ENCODE assay signal across 20 cellular contexts in genomic region chr15:75037685-75038084, GRCh38. TPM values are rescaled to one million over a fixed set of nuclear protein-coding genes. Genes with fewer than 3 reads are reported as not detected.
DNase-seq lines count a peak whose midpoint lies in the region; ATAC-seq and TF ChIP-seq lines count a peak whose summit lies in the region.
"Had no signal": no experiment of that assay in that cellular context is flagged by ENCODE, and none has a peak within 500 bp of the region (broad histone marks: within the 10 kb centered on the region; RNA-seq: fewer than 3 reads in every experiment).

No MANE protein-coding gene starts in this region.

- no peaks in the 10 kb centered on the region for H3K27me3 Mint-ChIP-seq in activated T-cell treated with anti-CD3 and anti-CD28 coated beads, Interleukin-2, amount 50 U/mL, for 24 hours
- no peaks in the 10 kb centered on the region for H3K27me3 Mint-ChIP-seq in T-helper 17 cell
- H3K27me3 Mint-ChIP-seq in type B pancreatic cell: no peaks in the 10 kb centered on the region

- no TSS peak for BruUV-seq in A673 (replicated peaks; lab: Mats Ljungman, UMichigan)

- no peak overlapping the region for H3K27ac ChIP-seq in A673 (ENCODE audit: low read depth, low read length, poor library complexity, severe bottlenecking)
- H3K27ac ChIP-seq: heart left ventricle, ovary had no signal

- POLR2A ChIA-PET in A673 (lab: Charles Lee; ENCODE audit: low non-redundant PET): no interaction called here

- H3K4me1 Mint-ChIP-seq in activated T-cell treated with anti-CD3 and anti-CD28 coated beads, Interleukin-2, amount 50 U/mL, for 24 hours (ENCODE audit: low read depth): peaks cover 29% of the 10 kb centered on the region
- H3K4me1 Mint-ChIP-seq in T-helper 17 cell (peaks cover 27% of the 10 kb centered on the region), type B pancreatic cell (ENCODE audit: unreplicated experiment) (peaks cover 41% of the 10 kb centered on the region)

- no peak overlapping the region for H3K4me3 ChIP-seq in A673 (ENCODE audit: low read depth, low read length, poor library complexity, severe bottlenecking)
- H3K4me3 ChIP-seq: HAP-1, heart left ventricle, ovary, skin epidermis had no signal

- H3K27me3 ChIP-seq in A673 (replicated peaks; ENCODE audit: insufficient read depth, low read depth, low read length, poor library complexity): no peaks in the 10 kb centered on the region
- H3K27me3 ChIP-seq: heart left ventricle, ovary had no signal

- no peaks in the 10 kb centered on the region for H3K9me3 Mint-ChIP-seq in activated T-cell treated with anti-CD3 and anti-CD28 coated beads, Interleukin-2, amount 50 U/mL, for 24 hours
- H3K9me3 Mint-ChIP-seq in type B pancreatic cell: peaks cover 5% of the 10 kb centered on the region

- no peak for TF ChIP-seq CTCF in type B pancreatic cell (conservative IDR thresholded peaks at IDR 0.05)
- no peak for TF ChIP-seq CTCF in A673 (conservative IDR thresholded peaks at IDR 0.05; ENCODE audit: low read depth, low read length)

- peak overlapping the region; percentile 56 for H3K27ac Mint-ChIP-seq in activated T-cell treated with anti-CD3 and anti-CD28 coated beads, Interleukin-2, amount 50 U/mL, for 24 hours
- H3K27ac Mint-ChIP-seq in T-helper 17 cell: peak overlapping the region; percentile 77
- peak overlapping the region; percentile 9 for H3K27ac Mint-ChIP-seq in type B pancreatic cell

- H3K9me3 ChIP-seq in T-helper 17 cell (ENCODE audit: control insufficient read depth, low read length, poor library complexity, severe bottlenecking) (no peaks in the 10 kb centered on the region), A673 (ENCODE audit: low read depth, low read length, poor library complexity, severe bottlenecking) (no peaks in the 10 kb centered on the region)
- H3K9me3 ChIP-seq: HAP-1, heart left ventricle, ovary had no signal

- ATAC-seq in T-helper 17 cell: no peak
- ATAC-seq in SK-N-SH treated with all-trans-retinoic acid at 6 μM for 48 hours: no peak
- ATAC-seq in GM18907 (IDR thresholded peaks at IDR 0.05; ENCODE audit: unreplicated experiment): no peak
- ATAC-seq: heart left ventricle had no signal

- no peaks in the 10 kb centered on the region for H3K36me3 ChIP-seq in A673 (ENCODE audit: insufficient read depth, low read length, poor library complexity, severe bottlenecking)
- H3K36me3 ChIP-seq: heart left ventricle, ovary had no signal

- peaks cover 54% of the 10 kb centered on the region for H3K36me3 Mint-ChIP-seq in activated T-cell treated with anti-CD3 and anti-CD28 coated beads, Interleukin-2, amount 50 U/mL, for 24 hours (ENCODE audit: low read depth)
- H3K36me3 Mint-ChIP-seq in T-helper 17 cell (ENCODE audit: low read depth): peaks cover 6% of the 10 kb centered on the region
- H3K36me3 Mint-ChIP-seq in type B pancreatic cell: peaks cover 28% of the 10 kb centered on the region

- intact Hi-C loops in A673 (cut with micrococcal nuclease; ENCODE audit: unreplicated experiment): no loop called here

- CTCF ChIA-PET in A673 (lab: Charles Lee): no interaction called here

- no peak overlapping the region for H3K4me3 Mint-ChIP-seq in activated T-cell treated with anti-CD3 and anti-CD28 coated beads, Interleukin-2, amount 50 U/mL, for 24 hours
- H3K4me3 Mint-ChIP-seq in T-helper 17 cell (no peak overlapping the region), type B pancreatic cell (peak overlapping the region; percentile 53)

- no peak for DNase-seq in activated T-cell treated with anti-CD3 and anti-CD28 coated beads, Interleukin-2, amount 50 U/mL, for 24 hours
- DNase-seq in activated T-cell treated with anti-CD3 and anti-CD28 coated beads, Interleukin-2, amount 50 U/mL, for 48 hours: no peak
- no peak for DNase-seq in T-helper 17 cell
- peak; percentile 40 for DNase-seq in dermis blood vessel endothelial cell
- DNase-seq in type B pancreatic cell (ENCODE audit: extremely low spot score, unreplicated experiment): no peak
- no peak for DNase-seq in A673 (ENCODE audit: low spot score)
- DNase-seq: activated CD4-positive, alpha-beta T cell treated with anti-CD3 and anti-CD28 coated beads, Interleukin-2, amount 50 U/mL, for 4 hours; activated naive CD4-positive, alpha-beta T cell; caudate nucleus; DMS 273 treated with DMSO at 0.1 percent for 48 hours; heart left ventricle; KG1; kidney glomerular epithelial cell; NCI-H1930; NCI-H748 treated with DMSO at 0.1 percent for 48 hours; ovary had no signal

- H3K4me1 ChIP-seq in A673 (ENCODE audit: insufficient read depth, low read length, poor library complexity, severe bottlenecking): peaks cover under 1% of the 10 kb centered on the region
- H3K4me1 ChIP-seq: HAP-1 had no signal

TF ChIP-seq in SK-N-SH treated with all-trans-retinoic acid at 6 μM for 48 hours, 23 proteins besides CTCF, POLR2A, EP300 and RAD21:
- TF ChIP-seq ZFP30 (CRISPR knock-in tag; IDR thresholded peaks at IDR 0.05) (no peak), RARB (CRISPR knock-in tag; IDR thresholded peaks at IDR 0.05) (no peak), PPARA (CRISPR knock-in tag; IDR thresholded peaks at IDR 0.05; ENCODE audit: borderline replicate concordance) (no peak), CSDC2 (CRISPR knock-in tag; IDR thresholded peaks at IDR 0.05) (no peak), BACH2 (CRISPR knock-in tag; IDR thresholded peaks at IDR 0.05; ENCODE audit: borderline replicate concordance) (no peak)
- TF ChIP-seq, protein P1, sequence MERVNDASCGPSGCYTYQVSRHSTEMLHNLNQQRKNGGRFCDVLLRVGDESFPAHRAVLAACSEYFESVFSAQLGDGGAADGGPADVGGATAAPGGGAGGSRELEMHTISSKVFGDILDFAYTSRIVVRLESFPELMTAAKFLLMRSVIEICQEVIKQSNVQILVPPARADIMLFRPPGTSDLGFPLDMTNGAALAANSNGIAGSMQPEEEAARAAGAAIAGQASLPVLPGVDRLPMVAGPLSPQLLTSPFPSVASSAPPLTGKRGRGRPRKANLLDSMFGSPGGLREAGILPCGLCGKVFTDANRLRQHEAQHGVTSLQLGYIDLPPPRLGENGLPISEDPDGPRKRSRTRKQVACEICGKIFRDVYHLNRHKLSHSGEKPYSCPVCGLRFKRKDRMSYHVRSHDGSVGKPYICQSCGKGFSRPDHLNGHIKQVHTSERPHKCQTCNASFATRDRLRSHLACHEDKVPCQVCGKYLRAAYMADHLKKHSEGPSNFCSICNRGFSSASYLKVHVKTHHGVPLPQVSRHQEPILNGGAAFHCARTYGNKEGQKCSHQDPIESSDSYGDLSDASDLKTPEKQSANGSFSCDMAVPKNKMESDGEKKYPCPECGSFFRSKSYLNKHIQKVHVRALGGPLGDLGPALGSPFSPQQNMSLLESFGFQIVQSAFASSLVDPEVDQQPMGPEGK (CRISPR knock-in tag; IDR thresholded peaks at IDR 0.05; ENCODE audit: borderline replicate concordance): no peak
TF ChIP-seq in SK-N-SH treated with all-trans-retinoic acid at 6 μM for 48 hours: peak in this region for 0.

RNA-seq across cellular contexts. Expression of gene PPCDC, which starts 14.3 kb away (rescaled TPM):
- total RNA-seq in T-helper 17 cell: 1 to 10 TPM; 8.9 to 9.5 TPM
- total RNA-seq in dermis blood vessel endothelial cell: 14.0 and 14.5 TPM in 2 replicates
- 19.1 and 23.6 TPM in 2 replicates for total RNA-seq in type B pancreatic cell (ENCODE audit: low replicate concordance)
- 13.3 and 18.9 TPM in 2 replicates for total RNA-seq in A673 (2021)

RNA-seq across cellular contexts. Expression of gene SCAMP5, which starts 42.3 kb away (rescaled TPM):
- 1 to 10 TPM; 3.9 to 4.3 TPM for total RNA-seq in T-helper 17 cell
- 9.5 and 11.6 TPM in 2 replicates for total RNA-seq in dermis blood vessel endothelial cell
- 38.1 and 41.8 TPM in 2 replicates for total RNA-seq in type B pancreatic cell (ENCODE audit: low replicate concordance)
- 3.8 and 5.8 TPM in 2 replicates for total RNA-seq in A673 (2021)

Comparison
In these comparisons a context has a peak if more than half of its experiments do, and no peak if none do; other contexts are left out.
1. H3K27ac Mint-ChIP-seq: peak in every context shown above with its lines; median percentile 77 in T-helper 17 cell; 56 in activated T-cell treated with anti-CD3 and anti-CD28 coated beads, Interleukin-2, amount 50 U/mL, for 24 hours; 9 in type B pancreatic cell.